Comparison of ENCODE assay signal across 18 cellular contexts in the genomic region with DNA sequence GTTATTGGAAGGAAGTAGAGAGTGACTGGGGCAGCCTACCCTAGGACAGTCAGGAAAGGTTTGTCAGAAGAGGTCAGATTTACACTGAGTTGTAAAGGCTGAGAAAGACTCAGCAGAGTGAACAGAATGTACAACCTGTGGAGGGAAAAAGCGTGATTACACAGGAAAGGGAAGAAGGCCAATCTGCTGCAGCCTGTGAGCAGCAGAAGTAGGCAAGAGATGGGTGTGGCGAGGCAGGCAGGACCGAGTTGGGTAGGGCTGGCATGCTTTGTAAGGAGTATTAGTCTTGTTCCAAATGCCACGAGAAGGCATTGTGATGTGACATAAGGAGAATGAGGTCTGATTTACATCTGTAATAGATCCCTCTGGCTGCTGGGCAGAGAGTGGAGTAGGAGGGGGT. TPM values are rescaled to one million over a fixed set of nuclear protein-coding genes. Genes with fewer than 3 reads are reported as not detected.
A peak's percentile ranks its signal among the peaks of the same experiment; 100 is the strongest.
DNase-seq lines count a peak whose midpoint lies in the region; ATAC-seq and TF ChIP-seq lines count a peak whose summit lies in the region.
"Had no signal": no experiment of that assay in that cellular context is flagged by ENCODE, and none has a peak within 500 bp of the region (broad histone marks: within the 10 kb centered on the region; RNA-seq: fewer than 3 reads in every experiment).

No MANE protein-coding gene starts in this region.

- peak; percentile 58 for ATAC-seq in lung (ENCODE audit: insufficient read depth, low FRiP score)
- no peak for ATAC-seq in HG03520 (IDR thresholded peaks at IDR 0.05; ENCODE audit: unreplicated experiment)
- no peak for ATAC-seq in GM21825 (IDR thresholded peaks at IDR 0.05; ENCODE audit: unreplicated experiment)
- ATAC-seq: activated CD8-positive, alpha-beta T cell treated with anti-CD3 and anti-CD28 coated beads, Interleukin-2, amount 10 ng/mL, durations not matched to agents 7 days and 5 days; activated T-cell treated with anti-CD3 and anti-CD28 coated beads, Interleukin-2, amount 50 U/mL, for 4 hours; SK-N-SH treated with all-trans-retinoic acid at 6 μM for 48 hours had no signal

- H3K4me3 ChIP-seq in lung: no peak overlapping the region
- H3K4me3 ChIP-seq in suprapubic skin: no peak overlapping the region
- H3K4me3 ChIP-seq: smooth muscle cell had no signal

- no peak for TF ChIP-seq EP300 in suprapubic skin (IDR thresholded peaks at IDR 0.05)

- H3K9me3 ChIP-seq in lung (ENCODE audit: control insufficient read depth in 2 of 2, insufficient read depth in 1 of 2, low read length in 1 of 2): no peaks in the 10 kb centered on the region
- H3K9me3 ChIP-seq in suprapubic skin: no peaks in the 10 kb centered on the region

- H3K27ac ChIP-seq in epithelial cell of prostate: peak overlapping the region; percentile 81
- peak overlapping the region; percentile 26 to 86 for H3K27ac ChIP-seq in lung (ENCODE audit: low read depth in 1 of 2, low read length in 1 of 2)
- peak overlapping the region; percentile 57 for H3K27ac ChIP-seq in suprapubic skin

- H3K36me3 ChIP-seq in lung (ENCODE audit: control insufficient read depth in 2 of 2, insufficient read depth in 2 of 2, low read length in 2 of 2) (no peaks in the 10 kb centered on the region), suprapubic skin (no peaks in the 10 kb centered on the region)

- TF ChIP-seq POLR2A in suprapubic skin (IDR thresholded peaks at IDR 0.05): no peak

- TF ChIP-seq CTCF in lung (IDR thresholded peaks at IDR 0.05; ENCODE audit: control extremely low read depth, extremely low read depth): no peak
- TF ChIP-seq CTCF in suprapubic skin (IDR thresholded peaks at IDR 0.05): no peak

- H3K4me1 ChIP-seq in lung (ENCODE audit: control insufficient read depth in 2 of 2, insufficient read depth in 2 of 2, low read length in 2 of 2) (peaks cover 10 to 38% of the 10 kb centered on the region in 2 donors), suprapubic skin (peaks cover 17% of the 10 kb centered on the region)

- H3K27me3 ChIP-seq in lung (ENCODE audit: control insufficient read depth, insufficient read depth) (no peaks in the 10 kb centered on the region), suprapubic skin (no peaks in the 10 kb centered on the region)

- peak; percentile 34 for DNase-seq in NCI-H69 (lab: John Stamatoyannopoulos, UW)
- DNase-seq in epithelial cell of prostate (ENCODE audit: low read depth, low spot score): no peak
- peak; percentile 48 for DNase-seq in lung (ENCODE audit: low spot score)
- no peak for DNase-seq in suprapubic skin (ENCODE audit: low spot score in 2 of 2)
- no peak for DNase-seq in GM19240 (ENCODE audit: insufficient read length, low spot score)
- DNase-seq: activated CD8-positive, alpha-beta T cell treated with anti-CD3 and anti-CD28 coated beads, Interleukin-2, amount 10 ng/mL, durations not matched to agents 7 days and 5 days; activated naive CD4-positive, alpha-beta T cell treated with anti-CD3 and anti-CD28 coated beads, Interleukin-2, amount 50 U/mL, for 16 hours; activated T-cell treated with anti-CD3 and anti-CD28 coated beads, Interleukin-2, amount 50 U/mL, for 4 hours; hippocampal formation; NCI-H1436; NCI-H82; stimulated activated CD4-positive, alpha-beta T cell treated with anti-CD3 and anti-CD28 coated beads, Interleukin-4, amount 100 ng/mL, for 4 hours; substantia nigra; T-helper 9 cell had no signal

- WGBS in lung, 2 donors: 39 to 40% methylated on average over 4 of the region's 4 CpGs
- WGBS in suprapubic skin: 39% methylated on average over 4 of the region's 4 CpGs

RNA-seq across cellular contexts. Expression of a gene that starts 12.6 kb away (rescaled TPM):
- total RNA-seq in lung (100 to 1,000 TPM in 1 of 2 donors, 10 to 100 TPM in 1; 60.5 to 124 TPM), suprapubic skin (100 to 1,000 TPM in 1 of 4 donors, 10 to 100 TPM in 3; 18.3 to 100 (median 66.6) TPM)
- 10 to 100 TPM; 10.0 to 32.2 TPM for polyA plus RNA-seq in lung
- total RNA-seq: activated CD8-positive, alpha-beta T cell treated with anti-CD3 and anti-CD28 coated beads, Interleukin-2, amount 10 ng/mL, durations not matched to agents 7 days and 5 days had no signal

Comparison
In these comparisons a context has a peak if more than half of its experiments do, and no peak if none do; other contexts are left out.
1. DNase-seq: peak in NCI-H69 (single experiment) and lung (single experiment); none in epithelial cell of prostate (single experiment), suprapubic skin (0 of 2) and GM19240 (single experiment).
2. Peak in every context shown above with its lines, with median percentiles within 50 percentile points of each other: H3K27ac ChIP-seq.